ENCODE assay signal across 9 cellular contexts in the genomic region with DNA sequence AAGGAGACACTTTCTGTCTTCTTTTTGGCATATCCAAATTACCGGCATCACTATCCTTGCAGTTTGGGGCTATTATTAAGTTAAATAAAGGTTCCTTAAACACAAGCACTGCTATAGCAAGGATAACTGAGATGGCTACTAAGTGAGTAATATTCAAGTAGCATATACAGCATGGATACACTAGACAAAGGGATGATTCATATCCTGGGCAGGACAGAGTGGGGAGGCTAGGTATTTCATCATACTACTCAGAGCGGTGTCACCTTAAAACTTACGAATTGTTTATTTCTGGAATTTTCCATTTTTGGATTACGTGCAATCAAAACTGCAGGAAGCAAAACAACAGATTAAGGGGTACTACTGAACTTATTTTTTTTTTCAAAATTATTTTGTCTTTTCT. TPM values are rescaled to one million over a fixed set of nuclear protein-coding genes. Genes with fewer than 3 reads are reported as not detected.
DNase-seq lines count a peak whose midpoint lies in the region; ATAC-seq, FAIRE-seq and TF ChIP-seq lines count a peak whose summit lies in the region.
"Had no signal": no experiment of that assay in that cellular context is flagged by ENCODE, and none has a peak within 500 bp of the region (broad histone marks: within the 10 kb centered on the region; RNA-seq: fewer than 3 reads in every experiment).

No MANE protein-coding gene starts in this region.

- H3K27ac ChIP-seq in endothelial cell of umbilical vein (ENCODE audit: insufficient read depth, low read depth, low read length) = peak overlapping the region; percentile 75
- no peak overlapping the region for H3K27ac ChIP-seq in thyroid gland

- H3K9me3 ChIP-seq in endothelial cell of umbilical vein (replicated peaks; ENCODE audit: control insufficient read depth, insufficient read depth, low read length) (no peaks in the 10 kb centered on the region), thyroid gland (no peaks in the 10 kb centered on the region)

- peak overlapping the region; percentile 84 for H3K4me2 ChIP-seq in endothelial cell of umbilical vein (ENCODE audit: insufficient read depth, low read length)

- H3K4me3 ChIP-seq in endothelial cell of umbilical vein (replicated peaks in 1 of 3; ENCODE audit: insufficient read depth in 1 of 3, low read depth in 1 of 3, low read length in 3 of 3) (no peak overlapping the region), skeletal muscle cell (ENCODE audit: low read depth, low read length) (no peak overlapping the region), thyroid gland (replicated peaks in 1 of 3) (no peak overlapping the region)

- intact Hi-C loops in endothelial cell of umbilical vein (cut with micrococcal nuclease) = loop anchor here (1.0 kb wide), 1 partner anchor 53 kb away; no protein-coding TSS in a partner anchor
- intact Hi-C loops in thyroid gland (cut with DNase I) = no loop called here

- 91 to 93% methylated on average over 4 of the region's 4 CpGs for WGBS in thyroid gland, 2 donors

- H3K4me1 ChIP-seq in endothelial cell of umbilical vein (ENCODE audit: control insufficient read depth, extremely low read depth, insufficient read depth, low read length) = peaks cover 10% of the 10 kb centered on the region
- no peaks in the 10 kb centered on the region for H3K4me1 ChIP-seq in thyroid gland

- CTCF ChIA-PET in endothelial cell of umbilical vein (lab: Charles Lee) = interaction anchor here (0.6 to 1.2 kb wide), 4 partner anchors 10 to 160 kb away, joined by 3 to 4 read pairs (median 3); no protein-coding TSS in a partner anchor

- POLR2A ChIA-PET in endothelial cell of umbilical vein (lab: Charles Lee) = interaction anchor here (0.8 kb wide), 1 partner anchor 74 kb away, joined by 3 read pairs; no protein-coding TSS in a partner anchor

- no peaks in the 10 kb centered on the region for H4K20me1 ChIP-seq in endothelial cell of umbilical vein (replicated peaks; ENCODE audit: control insufficient read depth, extremely low read depth, insufficient read depth, low read length)

- FAIRE-seq in endothelial cell of umbilical vein (lab: Jason Lieb, UNC) = peak; percentile 90

- TF ChIP-seq POLR2A in endothelial cell of umbilical vein (IDR thresholded peaks at IDR 0.05; ENCODE audit: low read depth, low read length) = no peak
- TF ChIP-seq POLR2A in thyroid gland (IDR thresholded peaks at IDR 0.05) = no peak

- H3K79me2 ChIP-seq in endothelial cell of umbilical vein (ENCODE audit: control insufficient read depth, insufficient read depth, low read length) = peaks cover 7% of the 10 kb centered on the region

- H3K9me1 ChIP-seq in endothelial cell of umbilical vein (replicated peaks; ENCODE audit: control insufficient read depth, extremely low read depth, insufficient read depth, low read length) = no peaks in the 10 kb centered on the region

- peak; percentile 39 for DNase-seq in SIG-M5 treated with dmso at 0.1 percent for 504 hours (lab: John Stamatoyannopoulos, UW; ENCODE audit: unreplicated experiment)
- DNase-seq in SIG-M5 (lab: John Stamatoyannopoulos, UW) = no peak
- peak; percentile 52 to 65 for DNase-seq in NOMO-1 (lab: John Stamatoyannopoulos, UW; ENCODE audit: unreplicated experiment in 2 of 2)
- DNase-seq in endothelial cell of umbilical vein (ENCODE audit: low read depth, low spot score) = peak; percentile 84
- DNase-seq in skeletal muscle cell (ENCODE audit: low read depth) = peak; percentile 79
- DNase-seq in mucosa of gallbladder (ENCODE audit: low spot score) = no peak
- no peak for DNase-seq in thyroid gland
- DNase-seq: 8988T had no signal

- no TSS peak for BruUV-seq in endothelial cell of umbilical vein (replicated peaks; lab: Mats Ljungman, UMichigan)

- no peaks in the 10 kb centered on the region for H3K36me3 ChIP-seq in endothelial cell of umbilical vein (ENCODE audit: control insufficient read depth in 2 of 2, extremely low read depth in 1 of 2, insufficient read depth in 2 of 2, low read length in 2 of 2)
- H3K36me3 ChIP-seq in thyroid gland = no peaks in the 10 kb centered on the region

- dilution Hi-C loops in endothelial cell of umbilical vein (cut with MboI; ENCODE audit: extremely low pct_ligation_motif_present, low sequenced_read_pairs) = no loop called here

- no peak for ATAC-seq in HG03378 (IDR thresholded peaks at IDR 0.05; ENCODE audit: unreplicated experiment)

- no peaks in the 10 kb centered on the region for H3K27me3 ChIP-seq in endothelial cell of umbilical vein (ENCODE audit: control insufficient read depth in 2 of 2, insufficient read depth in 2 of 2, low read length in 2 of 2)
- H3K27me3 ChIP-seq in thyroid gland = no peaks in the 10 kb centered on the region

- H2AFZ ChIP-seq in endothelial cell of umbilical vein (ENCODE audit: low read depth, low read length) = peak overlapping the region; percentile 69

- peak overlapping the region; percentile 65 for H3K9ac ChIP-seq in endothelial cell of umbilical vein (replicated peaks; ENCODE audit: extremely low read depth, insufficient read depth, low read length)

- TF ChIP-seq CTCF in endothelial cell of umbilical vein (IDR thresholded peaks at IDR 0.05; ENCODE audit: extremely low read depth in 1 of 2, insufficient read depth in 1 of 2, low read depth in 1 of 2, low read length in 2 of 2) = no peak
- TF ChIP-seq CTCF in thyroid gland (IDR thresholded peaks at IDR 0.05) = no peak

TF ChIP-seq in endothelial cell of umbilical vein, 7 proteins besides CTCF, POLR2A, EP300 and RAD21:
- peak; percentile 82 for TF ChIP-seq FOS (IDR thresholded peaks at IDR 0.05; ENCODE audit: borderline replicate concordance, insufficient read depth, low read length)
- TF ChIP-seq GATA2 (IDR thresholded peaks at IDR 0.05; ENCODE audit: insufficient read depth, insufficient read length, low read depth, low read length) = no peak
- TF ChIP-seq EZH2 (IDR thresholded peaks at IDR 0.05; ENCODE audit: borderline replicate concordance, low read depth, low read length, severe bottlenecking) = no peak
- TF ChIP-seq MAX (IDR thresholded peaks at IDR 0.05; ENCODE audit: insufficient read depth, insufficient read length) = no peak
- peak; percentile 87 for TF ChIP-seq JUN (IDR thresholded peaks at IDR 0.05; ENCODE audit: borderline replicate concordance, insufficient read depth, insufficient read length, low read depth)
- peak; percentile 17 for TF ChIP-seq POLR2AphosphoS5 (IDR thresholded peaks at IDR 0.05; ENCODE audit: insufficient read depth, low read depth, low read length)

RNA-seq across cellular contexts. Expression of gene FER, which starts 54.1 kb away (rescaled TPM):
- total RNA-seq in endothelial cell of umbilical vein = 22.8 and 27.5 TPM in 2 replicates
- polyA plus RNA-seq in endothelial cell of umbilical vein = 1.7 and 2.3 TPM in 2 replicates
- polyA plus RNA-seq in endothelial cell of umbilical vein (2011; cell fraction: cytosol; rRNA removed) = 2.6 and 2.7 TPM in 2 replicates
- 11.0 and 12.3 TPM in 2 replicates for polyA plus RNA-seq in endothelial cell of umbilical vein (2011; cell fraction: nucleus; rRNA removed)
- 5.8 and 13.9 TPM in 2 replicates for polyA plus RNA-seq in endothelial cell of umbilical vein (2012)
- polyA minus RNA-seq in endothelial cell of umbilical vein = 20.5 and 23.7 TPM in 2 replicates
- polyA minus RNA-seq in endothelial cell of umbilical vein (2011; cell fraction: cytosol; rRNA and poly(A)+ RNA removed) = 20.1 TPM
- 67.1 and 88.0 TPM in 2 replicates for polyA minus RNA-seq in endothelial cell of umbilical vein (2011; cell fraction: nucleus; rRNA and poly(A)+ RNA removed)
- 25.4 TPM for total RNA-seq in mucosa of gallbladder
- 10 to 100 TPM; 38.8 to 79.1 (median 45.2) TPM for total RNA-seq in thyroid gland

Comparison
In these comparisons a context has a peak if more than half of its experiments do, and no peak if none do; other contexts are left out.
1. DNase-seq: peak in SIG-M5 treated with dmso at 0.1 percent for 504 hours (single experiment), NOMO-1 (2 of 2), endothelial cell of umbilical vein (single experiment) and skeletal muscle cell (single experiment); none in SIG-M5 (single experiment), mucosa of gallbladder (single experiment) and thyroid gland (0 of 2).